ENCODE assay signal across 8 cellular contexts in genomic region chr9:38339087-38339486, GRCh38. TPM values are rescaled to one million over a fixed set of nuclear protein-coding genes. Genes with fewer than 3 reads are reported as not detected.
DNase-seq lines count a peak whose midpoint lies in the region; ATAC-seq lines count a peak whose summit lies in the region.

No MANE protein-coding gene starts in this region.

- ATAC-seq in GM21825 (IDR thresholded peaks at IDR 0.05; ENCODE audit: unreplicated experiment): peak; percentile 53
- ATAC-seq in right cardiac atrium: peak; percentile 14 to 71
- ATAC-seq in GM21717 (IDR thresholded peaks at IDR 0.05; ENCODE audit: unreplicated experiment): no peak

- H3K27me3 ChIP-seq in right cardiac atrium (ENCODE audit: control insufficient read depth, insufficient read depth): no peaks in the 10 kb centered on the region

- no peak overlapping the region for H3K27ac ChIP-seq in right cardiac atrium (ENCODE audit: low read length)

- no peaks in the 10 kb centered on the region for H3K4me1 ChIP-seq in right cardiac atrium (ENCODE audit: control insufficient read depth, insufficient read depth, low read length)

- in situ Hi-C loops in SK-MEL-5 (cut with HindIII; ENCODE audit: low pct_unique_long_range_greater_than_20kb, low sequenced_read_pairs): no loop called here

- 31% methylated on average over 3 of the region's 3 CpGs for WGBS in right cardiac atrium

- no peaks in the 10 kb centered on the region for H3K9me3 ChIP-seq in right cardiac atrium (ENCODE audit: control insufficient read depth, low read length)

- DNase-seq in GM04504 (ENCODE audit: low read depth) (peak; percentile 55), SK-MEL-5 (ENCODE audit: low read depth, low spot score) (peak; percentile 25), right cardiac atrium (peak in 1 of 3 donors; percentile 50), NCI-H146 (lab: John Stamatoyannopoulos, UW) (no peak), NCI-H128 (lab: John Stamatoyannopoulos, UW; ENCODE audit: unreplicated experiment) (no peak)
- DNase-seq in stimulated activated CD4-positive, alpha-beta T cell treated with anti-CD3 and anti-CD28 coated beads, Interleukin-4, amount 100 ng/mL, for 24 hours: no peak

- no peak overlapping the region for H3K4me3 ChIP-seq in right cardiac atrium (ENCODE audit: low read length)

- intact Hi-C loops in right cardiac atrium (cut with DNase I): no loop called here

RNA-seq across cellular contexts. Expression of gene ALDH1B1, which starts 53.4 kb away (rescaled TPM):
- total RNA-seq in SK-MEL-5 (2014; rRNA removed; shearing (Covaris generic)): 48.6 and 50.2 TPM in 2 replicates
- 89.6 and 96.7 TPM in 2 replicates for polyA plus RNA-seq in SK-MEL-5 (2015; cell fraction: cytosol; rRNA removed)
- 10.1 and 17.2 TPM in 2 replicates for polyA plus RNA-seq in SK-MEL-5 (2015; cell fraction: nucleus; rRNA removed)
- total RNA-seq in right cardiac atrium: 10 to 100 TPM; 12.4 to 27.2 (median 13.7) TPM
- 11.5 TPM for polyA plus RNA-seq in right cardiac atrium

Comparison
In these comparisons a context has a peak if more than half of its experiments do, and no peak if none do; other contexts are left out.
1. DNase-seq: peak in GM04504 (single experiment) and SK-MEL-5 (single experiment); none in stimulated activated CD4-positive, alpha-beta T cell treated with anti-CD3 and anti-CD28 coated beads, Interleukin-4, amount 100 ng/mL, for 24 hours (single experiment), NCI-H146 (single experiment) and NCI-H128 (single experiment).